27 cellular contexts compared by ENCODE assay signal in the genomic region with DNA sequence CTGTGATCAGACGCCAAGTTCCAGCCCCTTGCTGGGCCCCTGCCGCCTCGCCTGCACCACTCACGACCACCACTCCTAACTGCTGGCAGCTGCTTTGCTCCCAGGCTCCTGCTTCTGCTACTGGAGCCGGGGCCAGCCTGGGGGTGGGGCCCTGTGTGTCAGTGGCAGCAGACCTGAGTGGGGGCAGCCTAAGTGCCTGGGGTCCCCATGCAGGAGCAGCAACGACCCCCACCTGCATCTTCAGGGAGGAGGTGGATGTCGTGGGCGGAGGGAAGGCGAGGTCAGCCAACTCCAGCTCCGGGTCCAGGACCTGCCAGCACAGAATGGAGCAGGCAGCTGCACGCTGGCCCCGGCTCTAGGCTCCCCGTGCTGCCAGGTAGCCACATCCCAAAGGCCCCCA. TPM values are rescaled to one million over a fixed set of nuclear protein-coding genes. Genes with fewer than 3 reads are reported as not detected.
DNase-seq lines count a peak whose midpoint lies in the region; ATAC-seq, FAIRE-seq and TF ChIP-seq lines count a peak whose summit lies in the region.
"Had no signal": no experiment of that assay in that cellular context is flagged by ENCODE, and none has a peak within 500 bp of the region (broad histone marks: within the 10 kb centered on the region; RNA-seq: fewer than 3 reads in every experiment).

No MANE protein-coding gene starts in this region.

- H3K36me3 ChIP-seq in HepG2 (replicated peaks in 1 of 2; ENCODE audit: control insufficient read depth in 1 of 2, insufficient read depth in 2 of 2, low read length in 2 of 2), result peaks cover 31 to 58% of the 10 kb centered on the region in 2 experiments; a peak in 4 of 5 replicates
- peaks cover 4 to 70% (median 44%) of the 10 kb centered on the region in 4 donors for H3K36me3 ChIP-seq in right lobe of liver

- no peaks in the 10 kb centered on the region for H3K9me3 ChIP-seq in HepG2 (ENCODE audit: low read length)
- H3K9me3 ChIP-seq in right lobe of liver, result no peaks in the 10 kb centered on the region
- H3K9me3 ChIP-seq: A549; BLaER1 treated with 17β-estradiol and CSF1 and Interleukin-3, amounts not matched to agents 10 nM and 100 nM; Caco-2 had no signal

- CTCF ChIA-PET in HepG2 (lab: Yijun Ruan, JAX; ENCODE audit: low intra/inter-chr PET ratio, low total read pairs), result no interaction called here

- no TSS peak for BruUV-seq in HepG2 (replicated peaks; lab: Mats Ljungman, UMichigan)

- TF ChIP-seq EP300 in HepG2 (IDR thresholded peaks at IDR 0.05; ENCODE audit: low read depth in 2 of 2, low read length in 2 of 2) (no peak), HepG2 (CRISPR knock-in tag; IDR thresholded peaks at IDR 0.05; ENCODE audit: borderline replicate concordance) (no peak)

- ATAC-seq in HepG2 (no peak), right lobe of liver (no peak), HG02970 (IDR thresholded peaks at IDR 0.05; ENCODE audit: low FRiP score, unreplicated experiment) (no peak)
- no peak for ATAC-seq in effector memory CD8-positive, alpha-beta T cell (replicated peaks)
- ATAC-seq in stimulated activated effector memory CD8-positive, alpha-beta T cell treated with anti-CD3 and anti-CD28 coated beads, Interleukin-12 subunit alpha, Interleukin-12 subunit beta, amount 100 ng/mL, for 72 hours, result no peak
- ATAC-seq: A549; CD8-positive, alpha-beta T cell; GM12878 had no signal

- TF ChIP-seq CTCF in HepG2 (CRISPR knock-in tag; IDR thresholded peaks at IDR 0.05) (no peak), right lobe of liver (IDR thresholded peaks at IDR 0.05) (no peak)

- H3K79me2 ChIP-seq in HepG2 (ENCODE audit: insufficient read depth, low read length), result peaks cover 13% of the 10 kb centered on the region

- TF ChIP-seq RAD21 in HepG2 (CRISPR knock-in tag; IDR thresholded peaks at IDR 0.05), result no peak

- TF ChIP-seq POLR2A in HepG2 (IDR thresholded peaks at IDR 0.05; ENCODE audit: insufficient read depth in 1 of 2, low read depth in 2 of 2, low read length in 2 of 2) (no peak), right lobe of liver (IDR thresholded peaks at IDR 0.05) (no peak)

- no peak overlapping the region for H3K4me3 Mint-ChIP-seq in effector memory CD8-positive, alpha-beta T cell
- H3K4me3 Mint-ChIP-seq in stimulated activated effector memory CD8-positive, alpha-beta T cell treated with anti-CD3 and anti-CD28 coated beads, Interleukin-12 subunit alpha, Interleukin-12 subunit beta, amount 100 ng/mL, for 72 hours, result no peak overlapping the region
- H3K4me3 Mint-ChIP-seq in activated T-helper 1 cell treated with anti-CD3 and anti-CD28 coated beads, Interleukin-12 subunit alpha, Interleukin-12 subunit beta, Interleukin-2, Interleukin-4 antibody, amounts not matched to agents 30 ng/mL and 10 ng/mL and 1 ng/mL, durations not matched to agents 14 hours and 24 hours and 36 hours, result no peak overlapping the region
- H3K4me3 Mint-ChIP-seq: B cell; CD4-positive, alpha-beta T cell had no signal

- no peaks in the 10 kb centered on the region for H3K27me3 ChIP-seq in HepG2 (ENCODE audit: control insufficient read depth in 1 of 2, insufficient read depth in 2 of 2, low read length in 2 of 2)
- no peaks in the 10 kb centered on the region for H3K27me3 ChIP-seq in right lobe of liver

- POLR2A ChIA-PET in HepG2 (lab: Yijun Ruan, JAX), result no interaction called here

- no peak overlapping the region for H3K4me3 ChIP-seq in HepG2 (replicated peaks in 1 of 3; ENCODE audit: insufficient read depth in 1 of 3, low read depth in 2 of 3, low read length in 3 of 3)
- H3K4me3 ChIP-seq in right lobe of liver, result no peak overlapping the region
- H3K4me3 ChIP-seq: A549; BLaER1 treated with 17β-estradiol and CSF1 and Interleukin-3, amounts not matched to agents 10 nM and 100 nM; GM12878 had no signal

- intact Hi-C loops in HepG2 (cut with micrococcal nuclease; ENCODE audit: unreplicated experiment), result no loop called here
- intact Hi-C loops in right lobe of liver (cut with DNase I), result no loop called here
- intact Hi-C loops in activated T-helper 1 cell treated with anti-CD3 and anti-CD28 coated beads, Interleukin-12 subunit alpha, Interleukin-12 subunit beta, Interleukin-2, Interleukin-4 antibody, amounts not matched to agents 30 ng/mL and 10 ng/mL and 1 ng/mL, durations not matched to agents 14 hours and 24 hours and 36 hours (cut with micrococcal nuclease), result no loop called here

- H3K4me1 Mint-ChIP-seq in effector memory CD8-positive, alpha-beta T cell (ENCODE audit: low read depth in 2 of 2), result peaks cover 22 to 29% of the 10 kb centered on the region in 2 donors
- peaks cover 37% of the 10 kb centered on the region for H3K4me1 Mint-ChIP-seq in stimulated activated effector memory CD8-positive, alpha-beta T cell treated with anti-CD3 and anti-CD28 coated beads, Interleukin-12 subunit alpha, Interleukin-12 subunit beta, amount 100 ng/mL, for 72 hours
- peaks cover 20% of the 10 kb centered on the region for H3K4me1 Mint-ChIP-seq in activated T-helper 1 cell treated with anti-CD3 and anti-CD28 coated beads, Interleukin-12 subunit alpha, Interleukin-12 subunit beta, Interleukin-2, Interleukin-4 antibody, amounts not matched to agents 30 ng/mL and 10 ng/mL and 1 ng/mL, durations not matched to agents 14 hours and 24 hours and 36 hours (ENCODE audit: low read depth)

- no peak overlapping the region for H3K4me2 ChIP-seq in HepG2 (ENCODE audit: low read depth, low read length)
- H3K4me2 ChIP-seq: A549; BLaER1 treated with 17β-estradiol and CSF1 and Interleukin-3, amounts not matched to agents 10 nM and 100 nM had no signal

- H3K9ac ChIP-seq in HepG2 (ENCODE audit: insufficient read depth, low read depth, low read length), result no peak overlapping the region
- H3K9ac ChIP-seq: BLaER1 treated with 17β-estradiol and CSF1 and Interleukin-3, amounts not matched to agents 10 nM and 100 nM had no signal

- no peak overlapping the region for H2AFZ ChIP-seq in HepG2 (ENCODE audit: low read length)

- WGBS in HepG2 (ENCODE audit: low lambda C conversion rate), result 97% methylated on average over 8 of the region's 13 CpGs
- WGBS in right lobe of liver (ENCODE audit: insufficient coverage, low coverage, low lambda C conversion rate, missing lambda C conversion rate), result 70% methylated on average over 9 of the region's 13 CpGs

- H3K27me3 Mint-ChIP-seq in effector memory CD8-positive, alpha-beta T cell, result no peaks in the 10 kb centered on the region
- H3K27me3 Mint-ChIP-seq in activated T-helper 1 cell treated with anti-CD3 and anti-CD28 coated beads, Interleukin-12 subunit alpha, Interleukin-12 subunit beta, Interleukin-2, Interleukin-4 antibody, amounts not matched to agents 30 ng/mL and 10 ng/mL and 1 ng/mL, durations not matched to agents 14 hours and 24 hours and 36 hours (ENCODE audit: insufficient read depth), result no peaks in the 10 kb centered on the region
- H3K27me3 Mint-ChIP-seq: B cell; CD4-positive, alpha-beta T cell had no signal

- no peaks in the 10 kb centered on the region for H3K9me3 Mint-ChIP-seq in effector memory CD8-positive, alpha-beta T cell
- no peaks in the 10 kb centered on the region for H3K9me3 Mint-ChIP-seq in stimulated activated effector memory CD8-positive, alpha-beta T cell treated with anti-CD3 and anti-CD28 coated beads, Interleukin-12 subunit alpha, Interleukin-12 subunit beta, amount 100 ng/mL, for 72 hours
- no peaks in the 10 kb centered on the region for H3K9me3 Mint-ChIP-seq in activated T-helper 1 cell treated with anti-CD3 and anti-CD28 coated beads, Interleukin-12 subunit alpha, Interleukin-12 subunit beta, Interleukin-2, Interleukin-4 antibody, amounts not matched to agents 30 ng/mL and 10 ng/mL and 1 ng/mL, durations not matched to agents 14 hours and 24 hours and 36 hours
- H3K9me3 Mint-ChIP-seq: CD4-positive, alpha-beta T cell; CD8-positive, alpha-beta T cell had no signal

- H3K4me1 ChIP-seq in HepG2 (ENCODE audit: insufficient read depth, low read length), result 0 out of 2 replicates have a peak, but pooled peaks cover 7% of the 10 kb centered on the region
- H3K4me1 ChIP-seq in right lobe of liver, result no peaks in the 10 kb centered on the region

- peaks cover 66% of the 10 kb centered on the region for H3K36me3 Mint-ChIP-seq in effector memory CD8-positive, alpha-beta T cell (ENCODE audit: insufficient read depth)
- peaks cover 72% of the 10 kb centered on the region for H3K36me3 Mint-ChIP-seq in stimulated activated effector memory CD8-positive, alpha-beta T cell treated with anti-CD3 and anti-CD28 coated beads, Interleukin-12 subunit alpha, Interleukin-12 subunit beta, amount 100 ng/mL, for 72 hours
- H3K36me3 Mint-ChIP-seq in activated T-helper 1 cell treated with anti-CD3 and anti-CD28 coated beads, Interleukin-12 subunit alpha, Interleukin-12 subunit beta, Interleukin-2, Interleukin-4 antibody, amounts not matched to agents 30 ng/mL and 10 ng/mL and 1 ng/mL, durations not matched to agents 14 hours and 24 hours and 36 hours (ENCODE audit: low read depth), result peaks cover 22% of the 10 kb centered on the region

- H3K27ac Mint-ChIP-seq in effector memory CD8-positive, alpha-beta T cell, result peak overlapping the region; percentile 77 to 81
- peak overlapping the region; percentile 88 for H3K27ac Mint-ChIP-seq in stimulated activated effector memory CD8-positive, alpha-beta T cell treated with anti-CD3 and anti-CD28 coated beads, Interleukin-12 subunit alpha, Interleukin-12 subunit beta, amount 100 ng/mL, for 72 hours
- no peak overlapping the region for H3K27ac Mint-ChIP-seq in activated T-helper 1 cell treated with anti-CD3 and anti-CD28 coated beads, Interleukin-12 subunit alpha, Interleukin-12 subunit beta, Interleukin-2, Interleukin-4 antibody, amounts not matched to agents 30 ng/mL and 10 ng/mL and 1 ng/mL, durations not matched to agents 14 hours and 24 hours and 36 hours

- in situ Hi-C loops in HepG2 (cut with HindIII; ENCODE audit: extremely low pct_ligation_motif_present, low pct_unique_long_range_greater_than_20kb), result no loop called here

- no peak for FAIRE-seq in HepG2 (lab: Jason Lieb, UNC)
- FAIRE-seq: A549, D721Med, GM12878, GM12892, GM18507 had no signal

- H3K27ac ChIP-seq in HepG2 (ENCODE audit: extremely low read length, insufficient read depth, low read length) (no peak overlapping the region), right lobe of liver (no peak overlapping the region)
- H3K27ac ChIP-seq: 22Rv1; A549; BLaER1 treated with 17β-estradiol and CSF1 and Interleukin-3, amounts not matched to agents 10 nM and 100 nM; C4-2B had no signal

- H4K20me1 ChIP-seq in HepG2 (ENCODE audit: insufficient read depth, low read length), result peaks cover 5% of the 10 kb centered on the region; the same call in 1 of the 2 replicates

- DNase-seq in HepG2 (ENCODE audit: low spot score) (no peak), right lobe of liver (no peak)
- DNase-seq in effector memory CD8-positive, alpha-beta T cell, result no peak
- no peak for DNase-seq in stimulated activated effector memory CD8-positive, alpha-beta T cell treated with anti-CD3 and anti-CD28 coated beads, Interleukin-12 subunit alpha, Interleukin-12 subunit beta, amount 100 ng/mL, for 72 hours (ENCODE audit: low spot score in 2 of 2)
- no peak for DNase-seq in activated T-helper 1 cell treated with anti-CD3 and anti-CD28 coated beads, Interleukin-12 subunit alpha, Interleukin-12 subunit beta, Interleukin-2, Interleukin-4 antibody, amounts not matched to agents 30 ng/mL and 10 ng/mL and 1 ng/mL, durations not matched to agents 14 hours and 24 hours and 36 hours (ENCODE audit: low spot score)
- no peak for DNase-seq in stimulated activated CD4-positive, alpha-beta T cell treated with anti-CD3 and anti-CD28 coated beads, Interleukin-12 subunit alpha, Interleukin-12 subunit beta, amount 100 ng/mL, for 4 hours
- DNase-seq: AML-193; Caco-2; Calu3; CD4-positive, alpha-beta T cell; CD8-positive, alpha-beta T cell; DMS79 treated with DMSO at 0.1 percent for 48 hours; EL; GDM1 had no signal

RNA-seq across cellular contexts. Expression of a gene that starts 9.3 kb away (rescaled TPM):
- total RNA-seq in HepG2 (2016; rRNA removed; fragmentation: Illumina TruSeq; extraction: Trizol), result 21.3 and 40.9 TPM in 2 replicates
- 10.6 and 11.9 TPM in 2 replicates for total RNA-seq in HepG2 (2016; cell fraction: cytosol; rRNA removed; fragmentation: Illumina TruSeq; extraction: Trizol; ENCODE audit: low read depth)
- total RNA-seq in HepG2 (2016; cell fraction: insoluble cytoplasmic fraction; rRNA removed; fragmentation: Illumina TruSeq; extraction: Trizol), result 18.4 and 42.1 TPM in 2 replicates
- total RNA-seq in HepG2 (2016; cell fraction: membrane; rRNA removed; fragmentation: Illumina TruSeq; extraction: Trizol), result 25.7 and 27.6 TPM in 2 replicates
- 35.2 and 39.9 TPM in 2 replicates for total RNA-seq in HepG2 (2016; cell fraction: nucleus; rRNA removed; fragmentation: Illumina TruSeq; extraction: Trizol)
- 31.7 and 43.3 TPM in 2 replicates for polyA plus RNA-seq in HepG2 (2011; rRNA removed)
- 23.0 and 36.7 TPM in 2 replicates for polyA plus RNA-seq in HepG2 (2011; cell fraction: cytosol; rRNA removed)
- 212 and 268 TPM in 2 replicates for polyA plus RNA-seq in HepG2 (2011; cell fraction: nucleus; rRNA removed)
- polyA plus RNA-seq in HepG2 (2012), result 35.0 and 42.8 TPM in 2 replicates
- polyA plus RNA-seq in HepG2 (2016; cell fraction: cytosol; fragmentation: Illumina TruSeq; extraction: Trizol; ENCODE audit: low read depth), result 5.2 and 5.5 TPM in 2 replicates
- polyA plus RNA-seq in HepG2 (2016; cell fraction: insoluble cytoplasmic fraction; fragmentation: Illumina TruSeq; extraction: Trizol; ENCODE audit: low read depth), result 23.9 and 35.9 TPM in 2 replicates
- polyA plus RNA-seq in HepG2 (2016; cell fraction: membrane; fragmentation: Illumina TruSeq; extraction: Trizol; ENCODE audit: low read depth), result 16.7 and 21.6 TPM in 2 replicates
- polyA plus RNA-seq in HepG2 (2016; cell fraction: nucleus; fragmentation: Illumina TruSeq; extraction: Trizol; ENCODE audit: insufficient read depth, low read depth), result 92.6 and 93.2 TPM in 2 replicates
- polyA minus RNA-seq in HepG2 (2011; rRNA and poly(A)+ RNA removed; ENCODE audit: low replicate concordance), result 67.4 and 124 TPM in 2 replicates
- polyA minus RNA-seq in HepG2 (2011; cell fraction: cytosol; rRNA and poly(A)+ RNA removed), result 36.5 and 37.3 TPM in 2 replicates
- polyA minus RNA-seq in HepG2 (2011; cell fraction: nucleus; rRNA and poly(A)+ RNA removed), result 65.0 and 67.6 TPM in 2 replicates
- 10 to 100 TPM; 18.3 to 28.9 (median 22.8) TPM for total RNA-seq in right lobe of liver
- total RNA-seq in activated T-helper 1 cell treated with anti-CD3 and anti-CD28 coated beads, Interleukin-12 subunit alpha, Interleukin-12 subunit beta, Interleukin-2, Interleukin-4 antibody, amounts not matched to agents 30 ng/mL and 10 ng/mL and 1 ng/mL, durations not matched to agents 14 hours and 24 hours and 36 hours, result 113 and 116 TPM in 2 replicates

RNA-seq across cellular contexts. Expression of a gene that starts 15.8 kb away (rescaled TPM):
- total RNA-seq in HepG2 (2016; rRNA removed; fragmentation: Illumina TruSeq; extraction: Trizol) (0.76 and 1.2 TPM in 2 replicates), right lobe of liver (10 to 100 TPM in 1 of 6 experiments, 1 to 10 TPM in 5; 1.0 to 19.2 (median 2.2) TPM)
- 0.10 and 0.18 TPM in 2 replicates for total RNA-seq in HepG2 (2016; cell fraction: cytosol; rRNA removed; fragmentation: Illumina TruSeq; extraction: Trizol; ENCODE audit: low read depth)
- total RNA-seq in HepG2 (2016; cell fraction: insoluble cytoplasmic fraction; rRNA removed; fragmentation: Illumina TruSeq; extraction: Trizol), result 0.68 and 1.4 TPM in 2 replicates
- total RNA-seq in HepG2 (2016; cell fraction: membrane; rRNA removed; fragmentation: Illumina TruSeq; extraction: Trizol), result 0.68 and 0.83 TPM in 2 replicates
- 1.3 and 1.9 TPM in 2 replicates for total RNA-seq in HepG2 (2016; cell fraction: nucleus; rRNA removed; fragmentation: Illumina TruSeq; extraction: Trizol)
- polyA plus RNA-seq in HepG2 (2011; rRNA removed), result 3.0 and 4.0 TPM in 2 replicates
- polyA plus RNA-seq in HepG2 (2011; cell fraction: cytosol; rRNA removed), result 2.7 and 2.8 TPM in 2 replicates
- 7.0 and 9.2 TPM in 2 replicates for polyA plus RNA-seq in HepG2 (2011; cell fraction: nucleus; rRNA removed)
- polyA plus RNA-seq in HepG2 (2012), result 3.7 and 10.8 TPM in 2 replicates
- 0.40 and 0.43 TPM in 2 replicates for polyA plus RNA-seq in HepG2 (2016; cell fraction: cytosol; fragmentation: Illumina TruSeq; extraction: Trizol; ENCODE audit: low read depth)
- 1.3 and 1.6 TPM in 2 replicates for polyA plus RNA-seq in HepG2 (2016; cell fraction: insoluble cytoplasmic fraction; fragmentation: Illumina TruSeq; extraction: Trizol; ENCODE audit: low read depth)
- 0.73 and 0.76 TPM in 2 replicates for polyA plus RNA-seq in HepG2 (2016; cell fraction: membrane; fragmentation: Illumina TruSeq; extraction: Trizol; ENCODE audit: low read depth)
- 6.0 and 6.1 TPM in 2 replicates for polyA plus RNA-seq in HepG2 (2016; cell fraction: nucleus; fragmentation: Illumina TruSeq; extraction: Trizol; ENCODE audit: insufficient read depth, low read depth)
- 0.94 and 3.6 TPM in 2 replicates for polyA minus RNA-seq in HepG2 (2011; rRNA and poly(A)+ RNA removed; ENCODE audit: low replicate concordance)
- polyA minus RNA-seq in HepG2 (2011; cell fraction: cytosol; rRNA and poly(A)+ RNA removed), result 3.0 and 3.9 TPM in 2 replicates
- 2.7 and 3.0 TPM in 2 replicates for polyA minus RNA-seq in HepG2 (2011; cell fraction: nucleus; rRNA and poly(A)+ RNA removed)
- total RNA-seq in activated T-helper 1 cell treated with anti-CD3 and anti-CD28 coated beads, Interleukin-12 subunit alpha, Interleukin-12 subunit beta, Interleukin-2, Interleukin-4 antibody, amounts not matched to agents 30 ng/mL and 10 ng/mL and 1 ng/mL, durations not matched to agents 14 hours and 24 hours and 36 hours, result 4.2 and 4.9 TPM in 2 replicates
- total RNA-seq: A172, G401 had no signal

RNA-seq across cellular contexts. Expression of a gene that starts 21.1 kb away (rescaled TPM):
- total RNA-seq in HepG2 (2016; rRNA removed; fragmentation: Illumina TruSeq; extraction: Trizol) (1.2 and 1.5 TPM in 2 replicates), right lobe of liver (not detected)
- total RNA-seq in HepG2 (2016; cell fraction: cytosol; rRNA removed; fragmentation: Illumina TruSeq; extraction: Trizol; ENCODE audit: low read depth), result 1.2 and 1.7 TPM in 2 replicates
- 1.3 and 2.0 TPM in 2 replicates for total RNA-seq in HepG2 (2016; cell fraction: insoluble cytoplasmic fraction; rRNA removed; fragmentation: Illumina TruSeq; extraction: Trizol)
- 1.9 and 2.9 TPM in 2 replicates for total RNA-seq in HepG2 (2016; cell fraction: membrane; rRNA removed; fragmentation: Illumina TruSeq; extraction: Trizol)
- 1.7 and 2.7 TPM in 2 replicates for total RNA-seq in HepG2 (2016; cell fraction: nucleus; rRNA removed; fragmentation: Illumina TruSeq; extraction: Trizol)
- 2.9 and 5.0 TPM in 2 replicates for polyA plus RNA-seq in HepG2 (2011; rRNA removed)
- 2.3 and 3.0 TPM in 2 replicates for polyA plus RNA-seq in HepG2 (2011; cell fraction: cytosol; rRNA removed)
- polyA plus RNA-seq in HepG2 (2011; cell fraction: nucleus; rRNA removed), result 27.0 and 27.4 TPM in 2 replicates
- 1.8 and 3.2 TPM in 2 replicates for polyA plus RNA-seq in HepG2 (2012)
- polyA plus RNA-seq in HepG2 (2016; cell fraction: cytosol; fragmentation: Illumina TruSeq; extraction: Trizol; ENCODE audit: low read depth), result 2.6 and 2.7 TPM in 2 replicates
- 1.4 and 1.6 TPM in 2 replicates for polyA plus RNA-seq in HepG2 (2016; cell fraction: insoluble cytoplasmic fraction; fragmentation: Illumina TruSeq; extraction: Trizol; ENCODE audit: low read depth)
- 1.6 and 1.8 TPM in 2 replicates for polyA plus RNA-seq in HepG2 (2016; cell fraction: membrane; fragmentation: Illumina TruSeq; extraction: Trizol; ENCODE audit: low read depth)
- polyA plus RNA-seq in HepG2 (2016; cell fraction: nucleus; fragmentation: Illumina TruSeq; extraction: Trizol; ENCODE audit: insufficient read depth, low read depth), result 3.9 and 5.8 TPM in 2 replicates
- polyA minus RNA-seq in HepG2 (2011; rRNA and poly(A)+ RNA removed; ENCODE audit: low replicate concordance), result 5.0 TPM in 1 of 2 replicates, not detected in the other
- 1.1 TPM in 1 of 2 replicates, not detected in the other for polyA minus RNA-seq in HepG2 (2011; cell fraction: cytosol; rRNA and poly(A)+ RNA removed)
- polyA minus RNA-seq in HepG2 (2011; cell fraction: nucleus; rRNA and poly(A)+ RNA removed), result 1.2 and 2.2 TPM in 2 replicates
- 0.29 TPM in 1 of 2 replicates, not detected in the other for total RNA-seq in activated T-helper 1 cell treated with anti-CD3 and anti-CD28 coated beads, Interleukin-12 subunit alpha, Interleukin-12 subunit beta, Interleukin-2, Interleukin-4 antibody, amounts not matched to agents 30 ng/mL and 10 ng/mL and 1 ng/mL, durations not matched to agents 14 hours and 24 hours and 36 hours
- total RNA-seq: A172; B cell; Caco-2; CD4-positive, alpha-beta T cell; CD8-positive, alpha-beta T cell; Daoy; GM12878 had no signal

RNA-seq across cellular contexts. Expression of a gene that starts 42.0 kb away (rescaled TPM):
- 10.2 and 30.6 TPM in 2 replicates for total RNA-seq in HepG2 (2016; rRNA removed; fragmentation: Illumina TruSeq; extraction: Trizol)
- total RNA-seq in HepG2 (2016; cell fraction: cytosol; rRNA removed; fragmentation: Illumina TruSeq; extraction: Trizol; ENCODE audit: low read depth), result 6.3 and 7.5 TPM in 2 replicates
- total RNA-seq in HepG2 (2016; cell fraction: insoluble cytoplasmic fraction; rRNA removed; fragmentation: Illumina TruSeq; extraction: Trizol), result 8.1 and 32.3 TPM in 2 replicates
- total RNA-seq in HepG2 (2016; cell fraction: membrane; rRNA removed; fragmentation: Illumina TruSeq; extraction: Trizol), result 12.9 and 13.8 TPM in 2 replicates
- 37.5 and 43.9 TPM in 2 replicates for total RNA-seq in HepG2 (2016; cell fraction: nucleus; rRNA removed; fragmentation: Illumina TruSeq; extraction: Trizol)
- polyA plus RNA-seq in HepG2 (2011; rRNA removed), result 23.3 and 37.9 TPM in 2 replicates
- 18.2 and 36.8 TPM in 2 replicates for polyA plus RNA-seq in HepG2 (2011; cell fraction: cytosol; rRNA removed)
- 284 and 409 TPM in 2 replicates for polyA plus RNA-seq in HepG2 (2011; cell fraction: nucleus; rRNA removed)
- 20.6 and 26.6 TPM in 2 replicates for polyA plus RNA-seq in HepG2 (2012)
- polyA plus RNA-seq in HepG2 (2016; cell fraction: cytosol; fragmentation: Illumina TruSeq; extraction: Trizol; ENCODE audit: low read depth), result 9.6 and 9.7 TPM in 2 replicates
- 10.4 and 13.2 TPM in 2 replicates for polyA plus RNA-seq in HepG2 (2016; cell fraction: insoluble cytoplasmic fraction; fragmentation: Illumina TruSeq; extraction: Trizol; ENCODE audit: low read depth)
- 11.7 and 14.1 TPM in 2 replicates for polyA plus RNA-seq in HepG2 (2016; cell fraction: membrane; fragmentation: Illumina TruSeq; extraction: Trizol; ENCODE audit: low read depth)
- 103 and 105 TPM in 2 replicates for polyA plus RNA-seq in HepG2 (2016; cell fraction: nucleus; fragmentation: Illumina TruSeq; extraction: Trizol; ENCODE audit: insufficient read depth, low read depth)
- 33.1 and 122 TPM in 2 replicates for polyA minus RNA-seq in HepG2 (2011; rRNA and poly(A)+ RNA removed; ENCODE audit: low replicate concordance)
- 51.0 and 56.0 TPM in 2 replicates for polyA minus RNA-seq in HepG2 (2011; cell fraction: cytosol; rRNA and poly(A)+ RNA removed)
- 27.5 and 28.8 TPM in 2 replicates for polyA minus RNA-seq in HepG2 (2011; cell fraction: nucleus; rRNA and poly(A)+ RNA removed)
- total RNA-seq in right lobe of liver, result 10 to 100 TPM; 33.2 to 47.6 (median 41.7) TPM
- total RNA-seq in activated T-helper 1 cell treated with anti-CD3 and anti-CD28 coated beads, Interleukin-12 subunit alpha, Interleukin-12 subunit beta, Interleukin-2, Interleukin-4 antibody, amounts not matched to agents 30 ng/mL and 10 ng/mL and 1 ng/mL, durations not matched to agents 14 hours and 24 hours and 36 hours, result 79.5 and 81.2 TPM in 2 replicates

RNA-seq across cellular contexts. Expression of a gene that starts 42.5 kb away (rescaled TPM):
- 44.1 and 64.4 TPM in 2 replicates for total RNA-seq in HepG2 (2016; rRNA removed; fragmentation: Illumina TruSeq; extraction: Trizol)
- total RNA-seq in HepG2 (2016; cell fraction: cytosol; rRNA removed; fragmentation: Illumina TruSeq; extraction: Trizol; ENCODE audit: low read depth), result 21.9 and 25.9 TPM in 2 replicates
- total RNA-seq in HepG2 (2016; cell fraction: insoluble cytoplasmic fraction; rRNA removed; fragmentation: Illumina TruSeq; extraction: Trizol), result 38.6 and 60.9 TPM in 2 replicates
- total RNA-seq in HepG2 (2016; cell fraction: membrane; rRNA removed; fragmentation: Illumina TruSeq; extraction: Trizol), result 36.3 and 40.8 TPM in 2 replicates
- total RNA-seq in HepG2 (2016; cell fraction: nucleus; rRNA removed; fragmentation: Illumina TruSeq; extraction: Trizol), result 55.8 and 71.9 TPM in 2 replicates
- polyA plus RNA-seq in HepG2 (2011; rRNA removed), result 27.6 and 28.1 TPM in 2 replicates
- polyA plus RNA-seq in HepG2 (2011; cell fraction: cytosol; rRNA removed), result 14.9 and 27.9 TPM in 2 replicates
- 133 and 198 TPM in 2 replicates for polyA plus RNA-seq in HepG2 (2011; cell fraction: nucleus; rRNA removed)
- 18.5 and 22.1 TPM in 2 replicates for polyA plus RNA-seq in HepG2 (2012)
- 19.2 and 20.6 TPM in 2 replicates for polyA plus RNA-seq in HepG2 (2016; cell fraction: cytosol; fragmentation: Illumina TruSeq; extraction: Trizol; ENCODE audit: low read depth)
- 35.4 and 35.6 TPM in 2 replicates for polyA plus RNA-seq in HepG2 (2016; cell fraction: insoluble cytoplasmic fraction; fragmentation: Illumina TruSeq; extraction: Trizol; ENCODE audit: low read depth)
- 30.3 and 30.4 TPM in 2 replicates for polyA plus RNA-seq in HepG2 (2016; cell fraction: membrane; fragmentation: Illumina TruSeq; extraction: Trizol; ENCODE audit: low read depth)
- polyA plus RNA-seq in HepG2 (2016; cell fraction: nucleus; fragmentation: Illumina TruSeq; extraction: Trizol; ENCODE audit: insufficient read depth, low read depth), result 141 and 144 TPM in 2 replicates
- 32.7 and 68.1 TPM in 2 replicates for polyA minus RNA-seq in HepG2 (2011; rRNA and poly(A)+ RNA removed; ENCODE audit: low replicate concordance)
- 16.6 and 22.2 TPM in 2 replicates for polyA minus RNA-seq in HepG2 (2011; cell fraction: cytosol; rRNA and poly(A)+ RNA removed)
- 13.8 and 21.0 TPM in 2 replicates for polyA minus RNA-seq in HepG2 (2011; cell fraction: nucleus; rRNA and poly(A)+ RNA removed)
- total RNA-seq in right lobe of liver, result 10 to 100 TPM; 11.4 to 17.3 (median 13.9) TPM
- total RNA-seq in activated T-helper 1 cell treated with anti-CD3 and anti-CD28 coated beads, Interleukin-12 subunit alpha, Interleukin-12 subunit beta, Interleukin-2, Interleukin-4 antibody, amounts not matched to agents 30 ng/mL and 10 ng/mL and 1 ng/mL, durations not matched to agents 14 hours and 24 hours and 36 hours, result 133 and 134 TPM in 2 replicates
